1 cellular context compared by ENCODE assay signal in genomic region chr2:61598515-61599156, GRCh38.
TF ChIP-seq lines count a peak whose summit lies in the region.

No MANE protein-coding gene starts in this region.

TF ChIP-seq in A549, 52 proteins besides CTCF, POLR2A, EP300 and RAD21:
- TF ChIP-seq FOSL2 (IDR thresholded peaks at IDR 0.05) (peak; percentile 56; the same call in 1 of the 2 replicates), FOSL2 (CRISPR knock-in tag; IDR thresholded peaks at IDR 0.05) (peak; percentile 91), MAFK (IDR thresholded peaks at IDR 0.05; ENCODE audit: partially characterized antibody) (peak; percentile 6), JUNB (IDR thresholded peaks at IDR 0.05) (peak; percentile 56)
- TF ChIP-seq, protein P1, sequence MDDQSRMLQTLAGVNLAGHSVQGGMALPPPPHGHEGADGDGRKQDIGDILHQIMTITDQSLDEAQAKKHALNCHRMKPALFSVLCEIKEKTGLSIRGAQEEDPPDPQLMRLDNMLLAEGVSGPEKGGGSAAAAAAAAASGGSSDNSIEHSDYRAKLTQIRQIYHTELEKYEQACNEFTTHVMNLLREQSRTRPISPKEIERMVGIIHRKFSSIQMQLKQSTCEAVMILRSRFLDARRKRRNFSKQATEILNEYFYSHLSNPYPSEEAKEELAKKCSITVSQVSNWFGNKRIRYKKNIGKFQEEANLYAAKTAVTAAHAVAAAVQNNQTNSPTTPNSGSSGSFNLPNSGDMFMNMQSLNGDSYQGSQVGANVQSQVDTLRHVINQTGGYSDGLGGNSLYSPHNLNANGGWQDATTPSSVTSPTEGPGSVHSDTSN (IDR thresholded peaks at IDR 0.05), result peak; percentile 34; the same call in 1 of the 2 replicates
